ENCODE assay signal across 25 cellular contexts in the genomic region with DNA sequence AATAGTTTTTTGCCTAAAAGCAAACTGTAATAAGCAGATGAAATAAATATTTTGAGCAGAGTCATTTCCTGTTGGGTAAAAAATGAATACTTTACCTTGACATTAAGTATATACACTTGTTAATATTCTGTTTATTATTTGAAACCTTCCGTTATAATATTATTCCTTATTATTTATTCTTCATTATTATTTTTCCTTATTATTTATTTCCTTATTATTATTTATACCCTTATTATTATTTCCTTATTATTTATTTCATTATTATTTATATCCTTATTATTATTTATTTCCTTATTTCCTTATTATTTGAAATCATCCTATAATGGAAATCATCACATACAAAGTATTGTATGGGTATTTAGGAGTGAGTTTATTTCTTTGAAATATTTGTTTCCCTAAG.
"Had no signal": no experiment of that assay in that cellular context is flagged by ENCODE, and none has a peak within 500 bp of the region (broad histone marks: within the 10 kb centered on the region; RNA-seq: fewer than 3 reads in every experiment).

No MANE protein-coding gene starts in this region.

- FAIRE-seq: keratinocyte, urothelium cell line had no signal

- H3K27ac ChIP-seq: coronary artery, esophagus squamous epithelium, neural progenitor cell, psoas muscle, spleen, testis, tibial artery, upper lobe of left lung had no signal

- H3K9me3 ChIP-seq: esophagus squamous epithelium, psoas muscle, sigmoid colon, spleen, testis, tibial artery, upper lobe of left lung had no signal

- H3K27me3 ChIP-seq: esophagus squamous epithelium, neural progenitor cell, sigmoid colon, spleen, testis, tibial artery, upper lobe of left lung had no signal

- ATAC-seq: left lobe of liver; naive thymus-derived CD4-positive, alpha-beta T cell; psoas muscle; right cardiac atrium; stimulated activated memory B cell treated with anti-CD40 and anti-IgM and Interleukin-4, amounts not matched to agents 10 μg/mL and 1 μg/mL and 100 μg/mL, for 72 hours; stimulated activated naive CD8-positive, alpha-beta T cell treated with anti-CD3 and anti-CD28 coated beads, Interleukin-15, Interleukin-2, amounts not matched to agents 100 U/mL and 50 U/mL, for 24 hours had no signal

- DNase-seq: dermis blood vessel endothelial cell; effector memory CD4-positive, alpha-beta T cell; erythroblast; esophagus squamous epithelium; foreskin melanocyte; midbrain; naive thymus-derived CD4-positive, alpha-beta T cell; posterior cingulate gyrus; psoas muscle; right cardiac atrium; sigmoid colon; spleen; stimulated activated CD4-positive, alpha-beta T cell treated with anti-CD3 and anti-CD28 coated beads, Interleukin-4, amount 100 ng/mL, for 4 hours; stimulated activated naive CD8-positive, alpha-beta T cell treated with anti-CD3 and anti-CD28 coated beads, Interleukin-15, Interleukin-2, amounts not matched to agents 100 U/mL and 50 U/mL, for 24 hours; substantia nigra; testis; tibial artery; upper lobe of left lung had no signal

- H3K4me1 ChIP-seq: neural progenitor cell, psoas muscle, spleen, testis, tibial artery had no signal

- H3K36me3 ChIP-seq: esophagus squamous epithelium, neural progenitor cell, sigmoid colon, spleen, tibial artery, upper lobe of left lung had no signal

- H3K4me3 ChIP-seq: coronary artery, esophagus squamous epithelium, lung, neural progenitor cell, psoas muscle, sigmoid colon, spleen, testis, tibial artery, upper lobe of left lung had no signal
